Comparison of ENCODE assay signal across 25 cellular contexts in the genomic region with DNA sequence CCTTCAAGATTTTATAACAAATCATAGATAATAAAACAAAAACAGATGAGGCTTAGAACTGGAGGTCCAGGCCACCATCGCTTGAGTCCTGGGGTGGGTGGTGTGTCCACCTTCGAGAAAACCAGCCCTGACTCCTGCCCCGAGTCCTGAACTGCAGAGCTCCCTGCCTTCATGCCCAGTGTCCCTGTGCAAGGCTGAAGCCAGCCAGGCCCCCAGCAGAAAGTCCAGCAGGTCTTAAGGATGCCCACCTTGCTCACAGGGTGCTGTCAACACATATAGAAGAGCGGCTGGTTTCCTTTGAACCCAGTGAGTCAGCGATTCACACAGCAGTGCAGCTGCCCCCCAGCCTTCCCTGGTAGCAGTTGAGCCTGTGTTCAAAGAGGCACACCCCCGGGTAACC.
"Had no signal": no experiment of that assay in that cellular context is flagged by ENCODE, and none has a peak within 500 bp of the region (broad histone marks: within the 10 kb centered on the region; RNA-seq: fewer than 3 reads in every experiment).

No MANE protein-coding gene starts in this region.

- H3K9me3 Mint-ChIP-seq: activated CD4-positive, alpha-beta T cell treated with anti-CD3 and anti-CD28 coated beads, Interleukin-2, amount 10 ng/mL, durations not matched to agents 7 days and 5 days; activated CD8-positive, alpha-beta T cell treated with anti-CD3 and anti-CD28 coated beads for 36 hours; activated naive CD8-positive, alpha-beta T cell treated with anti-CD3 and anti-CD28 coated beads, Interleukin-2, amount 10 ng/mL, durations not matched to agents 7 days and 5 days; naive B cell; T-cell; T-helper 2 cell treated with Interferon-gamma antibody and Interleukin-4, amounts not matched to agents 5 μg/mL and 100 μg/mL, for 36 hours had no signal

- H3K27ac Mint-ChIP-seq: activated CD4-positive, alpha-beta T cell treated with anti-CD3 and anti-CD28 coated beads, Interleukin-2, amount 10 ng/mL, durations not matched to agents 7 days and 5 days; activated CD8-positive, alpha-beta T cell treated with anti-CD3 and anti-CD28 coated beads for 36 hours; activated naive CD8-positive, alpha-beta T cell treated with anti-CD3 and anti-CD28 coated beads, Interleukin-2, amount 10 ng/mL, durations not matched to agents 7 days and 5 days; T-cell; T-helper 2 cell treated with Interferon-gamma antibody and Interleukin-4, amounts not matched to agents 5 μg/mL and 100 μg/mL, for 36 hours had no signal

- H3K36me3 ChIP-seq: breast epithelium, uterus had no signal

- H3K27me3 ChIP-seq: breast epithelium, heart right ventricle, right lobe of liver, transverse colon, uterus had no signal

- H3K4me1 Mint-ChIP-seq: activated CD4-positive, alpha-beta T cell treated with anti-CD3 and anti-CD28 coated beads, Interleukin-2, amount 10 ng/mL, durations not matched to agents 7 days and 5 days; activated naive CD8-positive, alpha-beta T cell treated with anti-CD3 and anti-CD28 coated beads, Interleukin-2, amount 10 ng/mL, durations not matched to agents 7 days and 5 days; naive B cell; T-cell had no signal

- H3K4me3 ChIP-seq: breast epithelium, heart right ventricle, lung, right lobe of liver, smooth muscle cell, transverse colon, uterus had no signal

- H3K4me3 Mint-ChIP-seq: activated CD4-positive, alpha-beta T cell treated with anti-CD3 and anti-CD28 coated beads, Interleukin-2, amount 10 ng/mL, durations not matched to agents 7 days and 5 days; activated CD8-positive, alpha-beta T cell treated with anti-CD3 and anti-CD28 coated beads for 36 hours; activated naive CD8-positive, alpha-beta T cell treated with anti-CD3 and anti-CD28 coated beads, Interleukin-2, amount 10 ng/mL, durations not matched to agents 7 days and 5 days; naive B cell; T-cell; T-helper 2 cell treated with Interferon-gamma antibody and Interleukin-4, amounts not matched to agents 5 μg/mL and 100 μg/mL, for 36 hours had no signal

- ATAC-seq: activated CD4-positive, CD25-positive, alpha-beta regulatory T cell treated with anti-CD3 and anti-CD28 coated beads, Interleukin-2, amount 50 U/mL, for 24 hours; activated CD8-positive, alpha-beta T cell treated with anti-CD3 and anti-CD28 coated beads for 36 hours; heart right ventricle; right lobe of liver; T-cell had no signal

- H3K4me2 ChIP-seq: smooth muscle cell had no signal

- H3K36me3 Mint-ChIP-seq: activated naive CD8-positive, alpha-beta T cell treated with anti-CD3 and anti-CD28 coated beads, Interleukin-2, amount 10 ng/mL, durations not matched to agents 7 days and 5 days had no signal

- H3K27me3 Mint-ChIP-seq: activated CD4-positive, alpha-beta T cell treated with anti-CD3 and anti-CD28 coated beads, Interleukin-2, amount 10 ng/mL, durations not matched to agents 7 days and 5 days; activated CD8-positive, alpha-beta T cell treated with anti-CD3 and anti-CD28 coated beads for 36 hours; activated naive CD8-positive, alpha-beta T cell treated with anti-CD3 and anti-CD28 coated beads, Interleukin-2, amount 10 ng/mL, durations not matched to agents 7 days and 5 days; naive B cell; T-cell had no signal

- DNase-seq: activated CD4-positive, alpha-beta T cell treated with anti-CD3 and anti-CD28 coated beads, Interleukin-2, amount 10 ng/mL, durations not matched to agents 7 days and 5 days; activated CD8-positive, alpha-beta T cell treated with anti-CD3 and anti-CD28 coated beads for 36 hours; activated gamma-delta T cell treated with Interleukin-2 at 50 U/mL for 16 hours; activated naive CD8-positive, alpha-beta T cell treated with anti-CD3 and anti-CD28 coated beads, Interleukin-2, amount 10 ng/mL, durations not matched to agents 7 days and 5 days; activated T-cell treated with anti-CD3 and anti-CD28 coated beads, Interleukin-2, amount 50 U/mL, for 48 hours; amniotic stem cell; cortex of kidney; heart right ventricle; kidney; naive B cell; nucleus accumbens; stimulated activated CD4-positive, alpha-beta T cell treated with anti-CD3 and anti-CD28 coated beads, Interleukin-2, amount 100 ng/mL, for 48 hours; stimulated activated CD8-positive, alpha-beta memory T cell treated with anti-CD3 and anti-CD28 coated beads, Interleukin-4, amount 100 ng/mL, for 48 hours; stimulated activated naive CD4-positive, alpha-beta T cell treated with Interleukin-2 at 50 U/mL for 16 hours; substantia nigra; transverse colon; uterus had no signal

- H3K9me3 ChIP-seq: breast epithelium, heart right ventricle, right lobe of liver, transverse colon, uterus had no signal

- H3K27ac ChIP-seq: breast epithelium, heart right ventricle, right lobe of liver, transverse colon, uterus, VCaP had no signal

- H3K4me1 ChIP-seq: breast epithelium, heart right ventricle, right lobe of liver, transverse colon, uterus had no signal
